Comparison of ENCODE assay signal across 1 cellular context in genomic region chr12:121812921-121813896, GRCh38.
TF ChIP-seq lines count a peak whose summit lies in the region.

No MANE protein-coding gene starts in this region.

TF ChIP-seq in IMR-90, 13 proteins besides CTCF, POLR2A, EP300 and RAD21 (continued from another document):
- TF ChIP-seq FOS (IDR thresholded peaks at IDR 0.05; ENCODE audit: low read depth, low read length): no peak
- TF ChIP-seq MAFK (IDR thresholded peaks at IDR 0.05; ENCODE audit: low read depth, low read length): no peak
- TF ChIP-seq RFX5 (IDR thresholded peaks at IDR 0.05; ENCODE audit: low read depth, low read length): no peak
- peak; percentile 81 for TF ChIP-seq CEBPB (IDR thresholded peaks at IDR 0.05; ENCODE audit: low read depth, low read length)
- TF ChIP-seq USF2 (IDR thresholded peaks at IDR 0.05; ENCODE audit: low read depth, low read length): no peak
- TF ChIP-seq SMC3 (IDR thresholded peaks at IDR 0.05; ENCODE audit: low read depth, low read length): no peak
- TF ChIP-seq CHD1 (IDR thresholded peaks at IDR 0.05; ENCODE audit: low read depth, low read length): no peak
- TF ChIP-seq MAZ (IDR thresholded peaks at IDR 0.05; ENCODE audit: borderline replicate concordance, low read depth, low read length): no peak
- TF ChIP-seq, protein P1, sequence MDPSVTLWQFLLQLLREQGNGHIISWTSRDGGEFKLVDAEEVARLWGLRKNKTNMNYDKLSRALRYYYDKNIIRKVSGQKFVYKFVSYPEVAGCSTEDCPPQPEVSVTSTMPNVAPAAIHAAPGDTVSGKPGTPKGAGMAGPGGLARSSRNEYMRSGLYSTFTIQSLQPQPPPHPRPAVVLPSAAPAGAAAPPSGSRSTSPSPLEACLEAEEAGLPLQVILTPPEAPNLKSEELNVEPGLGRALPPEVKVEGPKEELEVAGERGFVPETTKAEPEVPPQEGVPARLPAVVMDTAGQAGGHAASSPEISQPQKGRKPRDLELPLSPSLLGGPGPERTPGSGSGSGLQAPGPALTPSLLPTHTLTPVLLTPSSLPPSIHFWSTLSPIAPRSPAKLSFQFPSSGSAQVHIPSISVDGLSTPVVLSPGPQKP (IDR thresholded peaks at IDR 0.05; ENCODE audit: borderline replicate concordance, low read depth, low read length): no peak
- TF ChIP-seq BHLHE40 (IDR thresholded peaks at IDR 0.05; ENCODE audit: low read depth, low read length): peak; percentile 51
